Comparison of ENCODE assay signal across 8 cellular contexts in the genomic region with DNA sequence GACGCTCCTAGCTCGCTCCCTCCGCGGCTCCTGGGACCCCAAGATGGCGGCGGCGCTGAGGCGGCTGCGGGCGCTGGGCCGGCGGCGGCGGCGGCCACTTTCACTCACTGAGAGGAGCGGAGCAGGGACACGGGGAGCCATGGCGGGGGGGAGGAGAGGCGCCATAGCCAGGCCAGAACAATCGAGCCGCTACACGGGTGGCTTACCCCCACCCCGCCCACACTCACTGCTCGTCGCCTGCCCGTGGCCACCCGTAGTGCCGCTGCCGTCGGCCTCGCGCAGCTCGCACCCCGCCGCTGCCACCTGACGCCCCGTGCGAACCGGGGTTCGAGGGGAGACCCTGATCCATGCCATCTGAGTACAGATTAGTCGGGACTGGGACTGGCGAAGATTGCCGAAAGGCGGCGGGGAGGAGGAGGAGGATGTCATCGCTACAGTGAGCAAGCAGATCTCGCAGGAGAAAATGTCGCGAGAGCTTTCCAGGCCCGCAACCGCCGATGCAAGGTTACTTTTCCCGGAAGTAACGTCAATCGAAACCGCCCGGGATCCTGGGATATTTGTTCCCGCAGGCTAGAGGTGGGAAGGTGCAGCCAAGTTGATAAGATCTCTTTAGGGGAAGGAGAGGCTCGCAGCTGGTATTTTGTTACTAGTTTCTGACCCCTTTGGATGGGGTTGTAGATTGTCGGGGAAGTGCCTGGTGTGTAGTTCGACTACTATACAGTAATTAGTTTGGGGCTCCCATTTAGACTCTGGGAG. TPM values are rescaled to one million over a fixed set of nuclear protein-coding genes. Genes with fewer than 3 reads are reported as not detected.
DNase-seq lines count a peak whose midpoint lies in the region; ATAC-seq, FAIRE-seq and TF ChIP-seq lines count a peak whose summit lies in the region.

A gene with protein sequence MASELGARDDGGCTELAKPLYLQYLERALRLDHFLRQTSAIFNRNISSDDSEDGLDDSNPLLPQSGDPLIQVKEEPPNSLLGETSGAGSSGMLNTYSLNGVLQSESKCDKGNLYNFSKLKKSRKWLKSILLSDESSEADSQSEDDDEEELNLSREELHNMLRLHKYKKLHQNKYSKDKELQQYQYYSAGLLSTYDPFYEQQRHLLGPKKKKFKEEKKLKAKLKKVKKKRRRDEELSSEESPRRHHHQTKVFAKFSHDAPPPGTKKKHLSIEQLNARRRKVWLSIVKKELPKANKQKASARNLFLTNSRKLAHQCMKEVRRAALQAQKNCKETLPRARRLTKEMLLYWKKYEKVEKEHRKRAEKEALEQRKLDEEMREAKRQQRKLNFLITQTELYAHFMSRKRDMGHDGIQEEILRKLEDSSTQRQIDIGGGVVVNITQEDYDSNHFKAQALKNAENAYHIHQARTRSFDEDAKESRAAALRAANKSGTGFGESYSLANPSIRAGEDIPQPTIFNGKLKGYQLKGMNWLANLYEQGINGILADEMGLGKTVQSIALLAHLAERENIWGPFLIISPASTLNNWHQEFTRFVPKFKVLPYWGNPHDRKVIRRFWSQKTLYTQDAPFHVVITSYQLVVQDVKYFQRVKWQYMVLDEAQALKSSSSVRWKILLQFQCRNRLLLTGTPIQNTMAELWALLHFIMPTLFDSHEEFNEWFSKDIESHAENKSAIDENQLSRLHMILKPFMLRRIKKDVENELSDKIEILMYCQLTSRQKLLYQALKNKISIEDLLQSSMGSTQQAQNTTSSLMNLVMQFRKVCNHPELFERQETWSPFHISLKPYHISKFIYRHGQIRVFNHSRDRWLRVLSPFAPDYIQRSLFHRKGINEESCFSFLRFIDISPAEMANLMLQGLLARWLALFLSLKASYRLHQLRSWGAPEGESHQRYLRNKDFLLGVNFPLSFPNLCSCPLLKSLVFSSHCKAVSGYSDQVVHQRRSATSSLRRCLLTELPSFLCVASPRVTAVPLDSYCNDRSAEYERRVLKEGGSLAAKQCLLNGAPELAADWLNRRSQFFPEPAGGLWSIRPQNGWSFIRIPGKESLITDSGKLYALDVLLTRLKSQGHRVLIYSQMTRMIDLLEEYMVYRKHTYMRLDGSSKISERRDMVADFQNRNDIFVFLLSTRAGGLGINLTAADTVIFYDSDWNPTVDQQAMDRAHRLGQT (N-terminal part only) (minus strand): TSS at position 165 of the 756 bp plus-strand sequence. CDS start 19,970 bp downstream, outside the sequence.

- peak; percentile 68 for ATAC-seq in HG03457 (IDR thresholded peaks at IDR 0.05; ENCODE audit: unreplicated experiment)

- peak within 1 kb of the TSS; percentile 85 for H3K4me3 ChIP-seq in colonic mucosa

- DNase-seq in Ammon's horn (ENCODE audit: low spot score), result peak; percentile 97
- DNase-seq in GM19239 (ENCODE audit: insufficient read length, low spot score), result peak; percentile 88
- DNase-seq in NCI-H526 (lab: John Stamatoyannopoulos, UW), result peak; percentile 97 to 99
- peak; percentile 97 for DNase-seq in activated CD4-positive, alpha-beta T cell treated with anti-CD3 and anti-CD28 coated beads for 48 hours
- peak; percentile 100 for DNase-seq in colonic mucosa
- peak; percentile 88 to 95 for DNase-seq in stimulated activated CD4-positive, alpha-beta T cell treated with anti-CD3 and anti-CD28 coated beads, Interleukin-1b, Interleukin-23, amount 100 ng/mL, for 4 hours (ENCODE audit: low read depth in 2 of 2)

- H3K4me1 ChIP-seq in colonic mucosa, result no peaks in the 10 kb centered on the region

- H3K27me3 ChIP-seq in colonic mucosa (no peaks in the 10 kb centered on the region), layer of hippocampus (ENCODE audit: control insufficient read depth, insufficient read depth, low read length) (no peaks in the 10 kb centered on the region)

- H3K27ac ChIP-seq in colonic mucosa (peak within 1 kb of the TSS; percentile 98), layer of hippocampus (ENCODE audit: low read depth, low read length) (peak within 1 kb of the TSS; percentile 100)

- peak; percentile 77 for FAIRE-seq in GM19239 (lab: Jason Lieb, UNC)

- TF ChIP-seq CTCF in colonic mucosa (IDR thresholded peaks at IDR 0.05), result no peak

- no peaks in the 10 kb centered on the region for H3K9me3 ChIP-seq in colonic mucosa

- peak within 1 kb of the TSS; percentile 90 to 93 for H3K9ac ChIP-seq in colonic mucosa (ENCODE audit: low read depth in 2 of 2, low read length in 2 of 2)

- intact Hi-C loops in colonic mucosa (cut with DNase I), result no loop called here

- no peaks in the 10 kb centered on the region for H3K36me3 ChIP-seq in colonic mucosa

RNA-seq across cellular contexts. Expression of the gene that starts here (rescaled TPM):
- 10 to 100 TPM; 17.6 to 27.4 TPM for total RNA-seq in colonic mucosa

Comparison
In these comparisons a context has a peak if more than half of its experiments do, and no peak if none do; other contexts are left out.
1. Peak in every context shown above with its lines: DNase-seq, ATAC-seq, H3K4me3 ChIP-seq and H3K27ac ChIP-seq.